1 cellular context compared by ENCODE assay signal in the genomic region with DNA sequence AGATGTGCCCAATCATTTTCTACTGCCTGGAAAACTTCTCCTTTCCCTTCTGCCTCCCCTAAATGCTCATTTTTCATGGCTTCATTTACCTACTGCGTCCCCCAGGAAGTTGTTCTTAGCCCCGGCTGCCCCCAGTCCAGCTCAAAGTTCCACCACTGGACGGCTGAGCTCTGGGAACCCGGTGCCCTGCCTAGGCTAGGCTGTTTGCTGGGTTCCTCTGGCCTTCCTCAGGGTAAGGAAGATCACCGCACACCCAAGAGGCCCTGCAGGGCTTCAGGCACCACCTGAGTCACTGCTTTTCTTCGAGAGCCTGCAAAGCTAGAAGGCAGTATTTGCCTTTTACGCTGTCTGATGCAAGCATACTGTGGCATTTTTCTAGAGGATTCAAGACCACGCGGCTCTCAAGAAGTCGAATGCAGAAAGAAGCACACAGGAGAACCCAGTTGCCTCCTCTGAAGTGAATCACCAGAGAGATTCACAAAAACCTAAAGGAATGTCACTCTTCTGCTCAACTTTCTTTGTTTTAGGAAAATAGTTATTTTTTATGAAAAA.
TF ChIP-seq lines count a peak whose summit lies in the region.

No MANE protein-coding gene starts in this region.

TF ChIP-seq in K562, 482 proteins besides CTCF, POLR2A, EP300 and RAD21:
- TF ChIP-seq, protein P1, sequence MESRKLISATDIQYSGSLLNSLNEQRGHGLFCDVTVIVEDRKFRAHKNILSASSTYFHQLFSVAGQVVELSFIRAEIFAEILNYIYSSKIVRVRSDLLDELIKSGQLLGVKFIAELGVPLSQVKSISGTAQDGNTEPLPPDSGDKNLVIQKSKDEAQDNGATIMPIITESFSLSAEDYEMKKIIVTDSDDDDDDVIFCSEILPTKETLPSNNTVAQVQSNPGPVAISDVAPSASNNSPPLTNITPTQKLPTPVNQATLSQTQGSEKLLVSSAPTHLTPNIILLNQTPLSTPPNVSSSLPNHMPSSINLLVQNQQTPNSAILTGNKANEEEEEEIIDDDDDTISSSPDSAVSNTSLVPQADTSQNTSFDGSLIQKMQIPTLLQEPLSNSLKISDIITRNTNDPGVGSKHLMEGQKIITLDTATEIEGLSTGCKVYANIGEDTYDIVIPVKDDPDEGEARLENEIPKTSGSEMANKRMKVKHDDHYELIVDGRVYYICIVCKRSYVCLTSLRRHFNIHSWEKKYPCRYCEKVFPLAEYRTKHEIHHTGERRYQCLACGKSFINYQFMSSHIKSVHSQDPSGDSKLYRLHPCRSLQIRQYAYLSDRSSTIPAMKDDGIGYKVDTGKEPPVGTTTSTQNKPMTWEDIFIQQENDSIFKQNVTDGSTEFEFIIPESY (CRISPR knock-in tag; IDR thresholded peaks at IDR 0.05), result peak; percentile 69
- TF ChIP-seq MGA (IDR thresholded peaks at IDR 0.05) (0 out of 2 replicates have a peak, but pooled peaks have one; percentile 16), BDP1 (IDR thresholded peaks at IDR 0.05; ENCODE audit: insufficient read depth, insufficient read length) (no peak)
